In genomic region chrX:39580043-39580442, GRCh38 we compare ENCODE assay signal across 16 cellular contexts.
A peak's percentile ranks its signal among the peaks of the same experiment; 100 is the strongest.
DNase-seq lines count a peak whose midpoint lies in the region; ATAC-seq, FAIRE-seq and TF ChIP-seq lines count a peak whose summit lies in the region.
"Had no signal": no experiment of that assay in that cellular context is flagged by ENCODE, and none has a peak within 500 bp of the region (broad histone marks: within the 10 kb centered on the region; RNA-seq: fewer than 3 reads in every experiment).

No MANE protein-coding gene starts in this region.

- H3K9me3 Mint-ChIP-seq in mesothelial cell of epicardium: peaks cover 30% of the 10 kb centered on the region
- H3K9me3 Mint-ChIP-seq: CD4-positive, CD25-positive, alpha-beta regulatory T cell had no signal

- no peak overlapping the region for H3K27ac Mint-ChIP-seq in mesothelial cell of epicardium
- H3K27ac Mint-ChIP-seq: CD4-positive, CD25-positive, alpha-beta regulatory T cell had no signal

- no peaks in the 10 kb centered on the region for H3K9me2 ChIP-seq in PC-3 (replicated peaks; ENCODE audit: low read length)

- H3K79me2 ChIP-seq in osteoblast (ENCODE audit: insufficient read depth, low read length) (no peaks in the 10 kb centered on the region), PC-3 (ENCODE audit: low read length) (no peaks in the 10 kb centered on the region)

- TF ChIP-seq CTCF in body of pancreas (IDR thresholded peaks at IDR 0.05) (no peak), osteoblast (IDR thresholded peaks at IDR 0.05; ENCODE audit: extremely low read depth, low read depth, low read length) (no peak), mesothelial cell of epicardium (IDR thresholded peaks at IDR 0.05; ENCODE audit: unreplicated experiment) (no peak), PC-3 (conservative IDR thresholded peaks at IDR 0.05; ENCODE audit: low read depth, low read length) (no peak)

- POLR2A ChIA-PET in PC-3 (lab: Charles Lee; ENCODE audit: unreplicated experiment): no interaction called here

- CTCF ChIA-PET in PC-3 (lab: Charles Lee): no interaction called here

- peaks cover 11% of the 10 kb centered on the region for H3K4me1 Mint-ChIP-seq in mesothelial cell of epicardium

- H3K36me3 ChIP-seq in body of pancreas (replicated peaks in 1 of 2; ENCODE audit: insufficient read depth in 1 of 2, low read depth in 2 of 2) (no peaks in the 10 kb centered on the region), osteoblast (ENCODE audit: insufficient read depth, low read length) (no peaks in the 10 kb centered on the region), PC-3 (ENCODE audit: low read depth, low read length) (no peaks in the 10 kb centered on the region)
- H3K36me3 ChIP-seq: BLaER1 treated with 17β-estradiol and CSF1 and Interleukin-3, amounts not matched to agents 10 nM and 100 nM had no signal

- intact Hi-C loops in body of pancreas (cut with DNase I) (no loop called here), PC-3 (cut with micrococcal nuclease) (no loop called here)

- peak; percentile 59 for ATAC-seq in body of pancreas
- ATAC-seq in left lobe of liver: peak; percentile 44
- ATAC-seq in PC-3: no peak
- ATAC-seq: GM12878 had no signal

- no peaks in the 10 kb centered on the region for H3K36me3 Mint-ChIP-seq in mesothelial cell of epicardium
- H3K36me3 Mint-ChIP-seq: CD4-positive, CD25-positive, alpha-beta regulatory T cell had no signal

- no peaks in the 10 kb centered on the region for H3F3A ChIP-seq in PC-3 (ENCODE audit: low read length, unreplicated experiment)

- H3K4me2 ChIP-seq in osteoblast (ENCODE audit: insufficient read depth, low read length) (no peak overlapping the region), PC-3 (ENCODE audit: low read length) (no peak overlapping the region)

- H3K27ac ChIP-seq in body of pancreas: peak overlapping the region in 2 of 4 donors; percentile 41 to 66
- H3K27ac ChIP-seq in osteoblast (ENCODE audit: low read depth, low read length): no peak overlapping the region
- no peak overlapping the region for H3K27ac ChIP-seq in PC-3 (ENCODE audit: low read length)
- H3K27ac ChIP-seq: BLaER1 treated with 17β-estradiol and CSF1 and Interleukin-3, amounts not matched to agents 10 nM and 100 nM had no signal

- H3K4me3 ChIP-seq in body of pancreas: no peak overlapping the region
- no peak overlapping the region for H3K4me3 ChIP-seq in osteoblast (ENCODE audit: insufficient read depth, low read length)
- no peak overlapping the region for H3K4me3 ChIP-seq in PC-3 (ENCODE audit: low read length)
- H3K4me3 ChIP-seq: BLaER1 treated with 17β-estradiol and CSF1 and Interleukin-3, amounts not matched to agents 10 nM and 100 nM; GM12878 had no signal

- H3K9ac ChIP-seq in PC-3 (ENCODE audit: low read length): no peak overlapping the region
- H3K9ac ChIP-seq: BLaER1 treated with 17β-estradiol and CSF1 and Interleukin-3, amounts not matched to agents 10 nM and 100 nM had no signal

- DNase-seq in GM12891 (ENCODE audit: insufficient read length, low spot score) (no peak), body of pancreas (peak in 2 of 4 donors; percentile 18 to 19), left lobe of liver (ENCODE audit: low spot score) (no peak), osteoblast (ENCODE audit: insufficient read length, low spot score, missing footprints) (peak; percentile 64), globus pallidus (ENCODE audit: low spot score) (no peak), mesothelial cell of epicardium (ENCODE audit: low spot score in 2 of 2, unreplicated experiment in 2 of 2) (no peak), PC-3 (no peak)
- DNase-seq: ACHN; Calu3; CD4-positive, CD25-positive, alpha-beta regulatory T cell; DMS 273 treated with DMSO at 0.1 percent for 48 hours; GOT3; H9 had no signal

- H3K9me3 ChIP-seq in body of pancreas (no peaks in the 10 kb centered on the region), osteoblast (ENCODE audit: low read depth, low read length) (peaks cover 6% of the 10 kb centered on the region), PC-3 (ENCODE audit: low read length) (no peaks in the 10 kb centered on the region)

- no peak overlapping the region for H3K4me3 Mint-ChIP-seq in mesothelial cell of epicardium
- H3K4me3 Mint-ChIP-seq: H9 had no signal

- H2AFZ ChIP-seq in osteoblast (ENCODE audit: low read length) (no peak overlapping the region), PC-3 (ENCODE audit: low read length) (no peak overlapping the region)

- H4K20me1 ChIP-seq in osteoblast (ENCODE audit: insufficient read depth, low read length) (no peaks in the 10 kb centered on the region), PC-3 (ENCODE audit: low read length) (no peaks in the 10 kb centered on the region)
- H4K20me1 ChIP-seq: BLaER1 treated with 17β-estradiol and CSF1 and Interleukin-3, amounts not matched to agents 10 nM and 100 nM had no signal

- H3K4me1 ChIP-seq in body of pancreas (no peaks in the 10 kb centered on the region), osteoblast (ENCODE audit: insufficient read depth, low read length) (no peaks in the 10 kb centered on the region), PC-3 (ENCODE audit: insufficient read depth, low read length) (no peaks in the 10 kb centered on the region)

- WGBS in body of pancreas, 2 donors: 59 to 64% methylated on average over 6 to 8 of the region's 8 CpGs

- H3K27me3 ChIP-seq in body of pancreas (no peaks in the 10 kb centered on the region), osteoblast (ENCODE audit: insufficient read depth, low read length) (peaks cover 35% of the 10 kb centered on the region), PC-3 (ENCODE audit: low read length) (peaks cover 7% of the 10 kb centered on the region; the same call in 1 of the 2 replicates)
- H3K27me3 ChIP-seq: BLaER1 treated with 17β-estradiol and CSF1 and Interleukin-3, amounts not matched to agents 10 nM and 100 nM had no signal

- FAIRE-seq in GM12891 (lab: Jason Lieb, UNC): peak; percentile 52
- FAIRE-seq: GM12878, GM19239 had no signal

- H3K27me3 Mint-ChIP-seq in mesothelial cell of epicardium (ENCODE audit: low read depth): no peaks in the 10 kb centered on the region
- H3K27me3 Mint-ChIP-seq: CD4-positive, CD25-positive, alpha-beta regulatory T cell had no signal

- TF ChIP-seq POLR2A in GM12891 (IDR thresholded peaks at IDR 0.05; ENCODE audit: low read depth, low read length): no peak
- TF ChIP-seq POLR2A in body of pancreas (IDR thresholded peaks at IDR 0.05): no peak

- BruUV-seq in PC-3 (replicated peaks; lab: Mats Ljungman, UMichigan): no TSS peak

TF ChIP-seq in GM12891, 5 proteins besides CTCF, POLR2A, EP300 and RAD21:
- no peak for TF ChIP-seq SPI1 (IDR thresholded peaks at IDR 0.05; ENCODE audit: low read depth, low read length)
- no peak for TF ChIP-seq TAF1 (IDR thresholded peaks at IDR 0.05; ENCODE audit: low read depth, low read length)
- no peak for TF ChIP-seq POU2F2 (IDR thresholded peaks at IDR 0.05; ENCODE audit: low read depth, low read length)
- no peak for TF ChIP-seq PAX5 (IDR thresholded peaks at IDR 0.05; ENCODE audit: insufficient read depth, low read length, severe bottlenecking)
- no peak for TF ChIP-seq POLR2AphosphoS5 (IDR thresholded peaks at IDR 0.05; ENCODE audit: low read depth, low read length)
